In the genomic region with DNA sequence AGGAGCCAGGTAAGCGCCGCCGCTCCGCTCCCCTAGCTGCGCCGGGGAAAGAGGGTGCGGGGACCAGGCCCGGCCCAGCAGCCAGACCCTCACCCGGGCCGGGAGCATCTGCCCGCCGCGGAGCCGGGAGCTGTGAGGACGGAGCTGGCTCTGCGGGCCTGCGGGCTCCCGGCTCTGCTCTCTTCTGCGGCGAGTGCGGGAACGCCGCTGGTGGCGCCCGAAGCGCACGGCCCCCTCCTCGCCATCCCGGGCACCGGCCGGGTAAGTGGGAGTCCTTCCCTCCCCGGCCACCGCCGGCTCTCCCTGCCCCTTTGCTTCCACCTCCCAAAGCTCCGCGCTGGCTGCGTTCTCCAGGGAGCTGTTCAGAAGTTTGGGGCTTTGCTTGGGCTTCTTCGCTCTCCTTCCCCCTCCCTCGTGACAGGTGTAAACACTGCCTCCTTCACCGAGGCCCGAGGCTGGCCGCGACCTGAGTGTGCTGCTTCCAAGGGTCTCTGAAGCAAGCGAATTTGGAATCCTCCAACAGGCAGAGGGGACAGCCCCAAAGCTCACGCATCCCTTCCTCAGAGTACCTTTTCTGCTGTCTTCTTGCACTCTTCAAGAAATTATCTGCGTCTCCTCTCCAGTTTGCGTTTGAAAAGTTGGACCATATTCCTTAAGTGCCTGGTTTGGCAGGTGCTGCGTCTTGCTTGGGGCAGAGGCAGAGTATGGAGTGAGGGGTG, we compare ENCODE assay signal across 8 cellular contexts. TPM values are rescaled to one million over a fixed set of nuclear protein-coding genes. Genes with fewer than 3 reads are reported as not detected.
DNase-seq lines count a peak whose midpoint lies in the region; ATAC-seq and TF ChIP-seq lines count a peak whose summit lies in the region.

No MANE protein-coding gene starts in this region.

- H3K27ac Mint-ChIP-seq in activated T-helper 1 cell treated with anti-CD3 and anti-CD28 coated beads, Interleukin-12 subunit alpha, Interleukin-12 subunit beta, Interleukin-2, Interleukin-4 antibody, amounts not matched to agents 30 ng/mL and 10 ng/mL and 1 ng/mL, durations not matched to agents 14 hours and 24 hours and 36 hours, result peak overlapping the region; percentile 100

- peak overlapping the region; percentile 76 for H3K27ac ChIP-seq in osteoblast (ENCODE audit: low read depth, low read length)

- TF ChIP-seq CTCF in osteoblast (IDR thresholded peaks at IDR 0.05; ENCODE audit: extremely low read depth, low read depth, low read length), result no peak

- H3K4me3 Mint-ChIP-seq in activated T-helper 1 cell treated with anti-CD3 and anti-CD28 coated beads, Interleukin-12 subunit alpha, Interleukin-12 subunit beta, Interleukin-2, Interleukin-4 antibody, amounts not matched to agents 30 ng/mL and 10 ng/mL and 1 ng/mL, durations not matched to agents 14 hours and 24 hours and 36 hours, result peak overlapping the region; percentile 99

- no peaks in the 10 kb centered on the region for H3K4me1 ChIP-seq in osteoblast (ENCODE audit: insufficient read depth, low read length)

- H3K4me3 ChIP-seq in osteoblast (ENCODE audit: insufficient read depth, low read length), result peak overlapping the region; percentile 89

- no peaks in the 10 kb centered on the region for H3K36me3 ChIP-seq in osteoblast (ENCODE audit: insufficient read depth, low read length)

- peak overlapping the region; percentile 89 for H2AFZ ChIP-seq in osteoblast (ENCODE audit: low read length)

- H3K4me1 Mint-ChIP-seq in activated T-helper 1 cell treated with anti-CD3 and anti-CD28 coated beads, Interleukin-12 subunit alpha, Interleukin-12 subunit beta, Interleukin-2, Interleukin-4 antibody, amounts not matched to agents 30 ng/mL and 10 ng/mL and 1 ng/mL, durations not matched to agents 14 hours and 24 hours and 36 hours (ENCODE audit: low read depth), result peaks cover 44% of the 10 kb centered on the region

- in situ Hi-C loops in G401 (cut with HindIII; ENCODE audit: low sequenced_read_pairs), result no loop called here

- H3K79me2 ChIP-seq in osteoblast (ENCODE audit: insufficient read depth, low read length), result peaks cover 59% of the 10 kb centered on the region

- DNase-seq in G401 (ENCODE audit: low spot score), result peak; percentile 31
- peak; percentile 30 for DNase-seq in M059J (ENCODE audit: low read depth)
- DNase-seq in activated T-helper 1 cell treated with anti-CD3 and anti-CD28 coated beads, Interleukin-12 subunit alpha, Interleukin-12 subunit beta, Interleukin-2, Interleukin-4 antibody, amounts not matched to agents 30 ng/mL and 10 ng/mL and 1 ng/mL, durations not matched to agents 14 hours and 24 hours and 36 hours (ENCODE audit: low spot score), result peak; percentile 6
- peak; percentile 6 for DNase-seq in foreskin melanocyte
- peak; percentile 77 for DNase-seq in osteoblast (ENCODE audit: insufficient read length, low spot score, missing footprints)
- DNase-seq in NCI-H1048 (lab: John Stamatoyannopoulos, UW), result no peak
- no peak for DNase-seq in activated effector memory CD4-positive, alpha-beta T cell treated with anti-CD3 and anti-CD28 coated beads, Interleukin-2, amount 50 U/mL, for 16 hours

- peaks cover 15% of the 10 kb centered on the region for H4K20me1 ChIP-seq in osteoblast (ENCODE audit: insufficient read depth, low read length)

- peaks cover 2% of the 10 kb centered on the region for H3K27me3 Mint-ChIP-seq in activated T-helper 1 cell treated with anti-CD3 and anti-CD28 coated beads, Interleukin-12 subunit alpha, Interleukin-12 subunit beta, Interleukin-2, Interleukin-4 antibody, amounts not matched to agents 30 ng/mL and 10 ng/mL and 1 ng/mL, durations not matched to agents 14 hours and 24 hours and 36 hours (ENCODE audit: insufficient read depth)

- ATAC-seq in GM21786 (IDR thresholded peaks at IDR 0.05; ENCODE audit: unreplicated experiment), result peak; percentile 8

- peaks cover 22% of the 10 kb centered on the region for H3K36me3 Mint-ChIP-seq in activated T-helper 1 cell treated with anti-CD3 and anti-CD28 coated beads, Interleukin-12 subunit alpha, Interleukin-12 subunit beta, Interleukin-2, Interleukin-4 antibody, amounts not matched to agents 30 ng/mL and 10 ng/mL and 1 ng/mL, durations not matched to agents 14 hours and 24 hours and 36 hours (ENCODE audit: low read depth)

- no peaks in the 10 kb centered on the region for H3K9me3 Mint-ChIP-seq in activated T-helper 1 cell treated with anti-CD3 and anti-CD28 coated beads, Interleukin-12 subunit alpha, Interleukin-12 subunit beta, Interleukin-2, Interleukin-4 antibody, amounts not matched to agents 30 ng/mL and 10 ng/mL and 1 ng/mL, durations not matched to agents 14 hours and 24 hours and 36 hours

- H3K9me3 ChIP-seq in osteoblast (ENCODE audit: low read depth, low read length), result no peaks in the 10 kb centered on the region

- intact Hi-C loops in activated T-helper 1 cell treated with anti-CD3 and anti-CD28 coated beads, Interleukin-12 subunit alpha, Interleukin-12 subunit beta, Interleukin-2, Interleukin-4 antibody, amounts not matched to agents 30 ng/mL and 10 ng/mL and 1 ng/mL, durations not matched to agents 14 hours and 24 hours and 36 hours (cut with micrococcal nuclease), result loop anchor here (1.0 to 5.0 kb wide), 23 partner anchors 10 to 936 kb away; a partner anchor contains a TSS

- H3K4me2 ChIP-seq in osteoblast (ENCODE audit: insufficient read depth, low read length), result peak overlapping the region; percentile 92

- H3K27me3 ChIP-seq in osteoblast (ENCODE audit: insufficient read depth, low read length), result peaks cover 5% of the 10 kb centered on the region

RNA-seq across cellular contexts. Expression of a gene that starts 0.6 kb away (rescaled TPM):
- total RNA-seq in G401 (2014; rRNA removed; shearing (Covaris generic)), result 11.6 and 15.8 TPM in 2 replicates
- 18.4 and 19.0 TPM in 2 replicates for total RNA-seq in M059J (2014; rRNA removed; shearing (Covaris generic))
- 42.4 and 43.4 TPM in 2 replicates for total RNA-seq in activated T-helper 1 cell treated with anti-CD3 and anti-CD28 coated beads, Interleukin-12 subunit alpha, Interleukin-12 subunit beta, Interleukin-2, Interleukin-4 antibody, amounts not matched to agents 30 ng/mL and 10 ng/mL and 1 ng/mL, durations not matched to agents 14 hours and 24 hours and 36 hours
- 32.7 and 38.7 TPM in 2 replicates for total RNA-seq in osteoblast

Comparison
In these comparisons a context has a peak if more than half of its experiments do, and no peak if none do; other contexts are left out.
1. DNase-seq: peak in G401 (single experiment), M059J (single experiment), activated T-helper 1 cell treated with anti-CD3 and anti-CD28 coated beads, Interleukin-12 subunit alpha, Interleukin-12 subunit beta, Interleukin-2, Interleukin-4 antibody, amounts not matched to agents 30 ng/mL and 10 ng/mL and 1 ng/mL, durations not matched to agents 14 hours and 24 hours and 36 hours (single experiment), foreskin melanocyte (single experiment) and osteoblast (single experiment); none in NCI-H1048 (single experiment) and activated effector memory CD4-positive, alpha-beta T cell treated with anti-CD3 and anti-CD28 coated beads, Interleukin-2, amount 50 U/mL, for 16 hours (single experiment).